9 cellular contexts compared by ENCODE assay signal in the genomic region with DNA sequence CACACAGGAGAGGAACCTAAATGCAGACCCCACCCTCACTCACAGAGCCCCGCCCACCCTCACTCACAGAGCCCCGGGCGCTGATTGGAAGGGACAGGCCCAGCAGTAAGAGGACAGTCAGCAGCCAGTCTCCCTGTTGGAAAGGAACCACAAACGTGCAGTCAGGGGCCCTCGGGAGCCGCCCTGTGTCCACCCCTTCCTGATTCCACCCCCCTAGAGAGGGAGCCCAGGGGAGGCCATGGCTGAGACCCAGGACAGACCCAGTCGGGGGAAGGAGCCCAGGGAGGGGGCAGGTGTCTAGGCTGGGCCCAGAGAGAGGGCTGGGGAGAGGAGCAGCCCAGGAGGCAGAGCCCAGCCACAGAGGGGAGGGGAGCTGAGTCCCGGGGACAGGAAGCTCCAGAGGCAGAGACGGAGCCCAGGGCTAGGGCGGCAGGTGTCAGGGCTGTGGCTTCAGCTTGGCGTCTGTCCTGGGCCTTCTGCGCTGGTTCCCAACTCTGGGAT. TPM values are rescaled to one million over a fixed set of nuclear protein-coding genes. Genes with fewer than 3 reads are reported as not detected.
A peak's percentile ranks its signal among the peaks of the same experiment; 100 is the strongest.
DNase-seq lines count a peak whose midpoint lies in the region; ATAC-seq and TF ChIP-seq lines count a peak whose summit lies in the region.
"Not testable (repeated sequence)": the region's sequence is repeated elsewhere in the genome, so short reads cannot be mapped to it uniquely, and the experiment has no call there.
"Had no signal": no experiment of that assay in that cellular context is flagged by ENCODE, and none has a peak within 500 bp of the region (broad histone marks: within the 10 kb centered on the region; RNA-seq: fewer than 3 reads in every experiment).

No MANE protein-coding gene starts in this region.

- not testable (repeated sequence) for TF ChIP-seq CTCF in DND-41 (IDR thresholded peaks at IDR 0.05; ENCODE audit: borderline replicate concordance, extremely low read depth, low read length, poor library complexity, severe bottlenecking); WERI-Rb-1 (IDR thresholded peaks at IDR 0.05; ENCODE audit: low read depth, low read length); endothelial cell (IDR thresholded peaks at IDR 0.05; ENCODE audit: unreplicated experiment)

- H3K4me2 ChIP-seq in DND-41 (ENCODE audit: insufficient read depth, low read length) = not testable (repeated sequence)

- peak; percentile 39 for DNase-seq in DND-41
- peak; percentile 29 for DNase-seq in NCI-H2171 treated with DMSO at 0.1 percent for 48 hours (lab: John Stamatoyannopoulos, UW)
- peak; percentile 81 for DNase-seq in WERI-Rb-1
- DNase-seq in endothelial cell (ENCODE audit: low spot score) = peak; percentile 40
- peak; percentile 65 for DNase-seq in left kidney (ENCODE audit: low read depth, low spot score)
- DNase-seq in stimulated activated effector memory CD8-positive, alpha-beta T cell treated with anti-CD3 and anti-CD28 coated beads, Interleukin-12 subunit alpha, Interleukin-12 subunit beta, amount 100 ng/mL, for 72 hours (ENCODE audit: low spot score in 2 of 2) = not testable (repeated sequence)

- H3K79me2 ChIP-seq in DND-41 (ENCODE audit: insufficient read depth, low read length) = not testable (repeated sequence)

- H3K27me3 Mint-ChIP-seq in endothelial cell (ENCODE audit: unreplicated experiment) = not testable (repeated sequence)

- not testable (repeated sequence) for H3K27me3 ChIP-seq in DND-41 (ENCODE audit: insufficient read depth, low read length, poor library complexity); WERI-Rb-1 (ENCODE audit: insufficient read depth, low read depth, severe bottlenecking)

- not testable (repeated sequence) for H3K27ac ChIP-seq in DND-41 (ENCODE audit: low read length); WERI-Rb-1

- not testable (repeated sequence) for H3K4me3 ChIP-seq in DND-41 (ENCODE audit: low read depth in 1 of 2, low read length in 2 of 2); WERI-Rb-1 (ENCODE audit: low read depth, low read length)

- not testable (repeated sequence) for H3K9me3 Mint-ChIP-seq in endothelial cell (ENCODE audit: unreplicated experiment); stimulated activated effector memory CD8-positive, alpha-beta T cell treated with anti-CD3 and anti-CD28 coated beads, Interleukin-12 subunit alpha, Interleukin-12 subunit beta, amount 100 ng/mL, for 72 hours

- not testable (repeated sequence) for H3K4me1 Mint-ChIP-seq in endothelial cell (ENCODE audit: unreplicated experiment)
- peaks cover 19% of the 10 kb centered on the region for H3K4me1 Mint-ChIP-seq in stimulated activated effector memory CD8-positive, alpha-beta T cell treated with anti-CD3 and anti-CD28 coated beads, Interleukin-12 subunit alpha, Interleukin-12 subunit beta, amount 100 ng/mL, for 72 hours

- not testable (repeated sequence) for H3K36me3 ChIP-seq in DND-41 (ENCODE audit: insufficient read depth, low read length); WERI-Rb-1

- not testable (repeated sequence) for H3K27ac Mint-ChIP-seq in endothelial cell (ENCODE audit: unreplicated experiment); stimulated activated effector memory CD8-positive, alpha-beta T cell treated with anti-CD3 and anti-CD28 coated beads, Interleukin-12 subunit alpha, Interleukin-12 subunit beta, amount 100 ng/mL, for 72 hours

- ATAC-seq in DND-41 (ENCODE audit: insufficient read depth, low read depth) = peak; percentile 93
- peak; percentile 6 for ATAC-seq in stimulated activated effector memory CD8-positive, alpha-beta T cell treated with anti-CD3 and anti-CD28 coated beads, Interleukin-12 subunit alpha, Interleukin-12 subunit beta, amount 100 ng/mL, for 72 hours

- H3K36me3 Mint-ChIP-seq in endothelial cell (ENCODE audit: low read depth, unreplicated experiment); stimulated activated effector memory CD8-positive, alpha-beta T cell treated with anti-CD3 and anti-CD28 coated beads, Interleukin-12 subunit alpha, Interleukin-12 subunit beta, amount 100 ng/mL, for 72 hours: not testable (repeated sequence)

- H3K4me3 Mint-ChIP-seq in endothelial cell (ENCODE audit: unreplicated experiment); stimulated activated effector memory CD8-positive, alpha-beta T cell treated with anti-CD3 and anti-CD28 coated beads, Interleukin-12 subunit alpha, Interleukin-12 subunit beta, amount 100 ng/mL, for 72 hours: not testable (repeated sequence)

- H3K9ac ChIP-seq in DND-41 (ENCODE audit: low read depth, low read length) = not testable (repeated sequence)

- not testable (repeated sequence) for H4K20me1 ChIP-seq in DND-41 (ENCODE audit: insufficient read depth, low read length)

- H3K9me3 ChIP-seq in DND-41 (ENCODE audit: insufficient read depth, low read length, severe bottlenecking); WERI-Rb-1 (ENCODE audit: severe bottlenecking): not testable (repeated sequence)

- H3K4me1 ChIP-seq in DND-41 (ENCODE audit: insufficient read depth, low read length) = not testable (repeated sequence)

- not testable (repeated sequence) for H2AFZ ChIP-seq in DND-41 (ENCODE audit: low read depth, low read length)

RNA-seq across cellular contexts. Expression of a gene that starts 10.8 kb away (rescaled TPM):
- 1.0 TPM for total RNA-seq in endothelial cell (ENCODE audit: unreplicated experiment)
- total RNA-seq: temporal lobe had no signal

RNA-seq across cellular contexts. Expression of a gene that starts 21.1 kb away (rescaled TPM):
- total RNA-seq in endothelial cell (ENCODE audit: unreplicated experiment) = 10.9 TPM

RNA-seq across cellular contexts. Expression of a gene that starts 28.0 kb away (rescaled TPM):
- total RNA-seq in endothelial cell (ENCODE audit: unreplicated experiment) = 6.5 TPM

RNA-seq across cellular contexts. Expression of a gene that starts 35.5 kb away (rescaled TPM):
- not detected for total RNA-seq in endothelial cell (ENCODE audit: unreplicated experiment)
- total RNA-seq: mammary epithelial cell, neural crest cell had no signal

RNA-seq across cellular contexts. Expression of a gene that starts 47.7 kb away (rescaled TPM):
- 21.1 TPM for total RNA-seq in endothelial cell (ENCODE audit: unreplicated experiment)
